9 cellular contexts compared by ENCODE assay signal in genomic region chr3:146817705-146818104, GRCh38.
DNase-seq lines count a peak whose midpoint lies in the region; ATAC-seq, FAIRE-seq and TF ChIP-seq lines count a peak whose summit lies in the region.
"Had no signal": no experiment of that assay in that cellular context is flagged by ENCODE, and none has a peak within 500 bp of the region (broad histone marks: within the 10 kb centered on the region; RNA-seq: fewer than 3 reads in every experiment).

No MANE protein-coding gene starts in this region.

- POLR2A ChIA-PET in A549 (lab: Yijun Ruan, JAX): no interaction called here

- CTCF ChIA-PET in A549 (lab: Yijun Ruan, JAX): interaction anchor here (1.8 kb wide), 1 partner anchor 374 kb away, joined by 5 read pairs; no protein-coding TSS in a partner anchor

- TF ChIP-seq RAD21 in A549 (conservative IDR thresholded peaks at IDR 0.05 in 1 of 2, IDR thresholded peaks at IDR 0.05 in 1 of 2): peak; percentile 46 to 49; a peak in 4 of 5 replicates

- TF ChIP-seq EP300 in A549 (IDR thresholded peaks at IDR 0.05): no peak

- DNase-seq in A549 (ENCODE audit: low read depth in 1 of 2, low spot score in 1 of 2): peak in 1 of 2 experiments; percentile 10
- peak; percentile 15 to 68 for DNase-seq in HAP-1 (ENCODE audit: low spot score in 2 of 2)
- DNase-seq in RPMI7951 (ENCODE audit: low read depth): peak; percentile 39
- DNase-seq in fibroblast of pulmonary artery (ENCODE audit: low read depth): peak; percentile 45
- DNase-seq in stimulated activated CD4-positive, alpha-beta T cell treated with anti-CD3 and anti-CD28 coated beads, Interleukin-2, amount 100 ng/mL, for 48 hours: no peak
- no peak for DNase-seq in LoVo (ENCODE audit: low spot score)
- DNase-seq: naive B cell had no signal

- WGBS in A549 (ENCODE audit: missing lambda C conversion rate): 6% methylated on average over 2 of the region's 2 CpGs

- no peaks in the 10 kb centered on the region for H3K27me3 ChIP-seq in HAP-1 (ENCODE audit: low read depth)

- H3K9me3 ChIP-seq in A549 (no peaks in the 10 kb centered on the region), HAP-1 (no peaks in the 10 kb centered on the region)

- TF ChIP-seq POLR2A in A549 (IDR thresholded peaks at IDR 0.05; ENCODE audit: low read length): no peak

- H3K4me3 ChIP-seq in A549 (no peak overlapping the region), HAP-1 (no peak overlapping the region), fibroblast of pulmonary artery (replicated peaks; ENCODE audit: low read depth, low read length) (no peak overlapping the region)

- in situ Hi-C loops in HAP-1 (cut with MboI; ENCODE audit: low sequenced_read_pairs): loop anchor here (25.0 kb wide), 1 partner anchor 370 kb away; no protein-coding TSS in a partner anchor

- H3K36me3 ChIP-seq in HAP-1 (replicated peaks): no peaks in the 10 kb centered on the region

- H3K4me2 ChIP-seq in A549: no peak overlapping the region

- TF ChIP-seq CTCF in A549 (IDR thresholded peaks at IDR 0.05): peak; percentile 34; the same call in 2 of the 3 replicates
- TF ChIP-seq CTCF in fibroblast of pulmonary artery (IDR thresholded peaks at IDR 0.05; ENCODE audit: low read length, missing control alignments): peak; percentile 21

- no peak for FAIRE-seq in A549 (lab: Jason Lieb, UNC)

- ATAC-seq in A549 (no peak), GM21786 (IDR thresholded peaks at IDR 0.05; ENCODE audit: unreplicated experiment) (no peak), GM21526 (IDR thresholded peaks at IDR 0.05; ENCODE audit: low FRiP score, unreplicated experiment) (no peak)

- H3K27ac ChIP-seq in A549: no peak overlapping the region

- no peaks in the 10 kb centered on the region for H3K4me1 ChIP-seq in A549
- no peaks in the 10 kb centered on the region for H3K4me1 ChIP-seq in HAP-1

TF ChIP-seq in A549, 52 proteins besides CTCF, POLR2A, EP300 and RAD21:
- TF ChIP-seq KDM5A (IDR thresholded peaks at IDR 0.05) (no peak), CHD2 (IDR thresholded peaks at IDR 0.05; ENCODE audit: low read length, partially characterized antibody) (no peak), SMC3 (IDR thresholded peaks at IDR 0.05) (peak; percentile 9; the same call in 1 of the 3 replicates), E2F6 (IDR thresholded peaks at IDR 0.05; ENCODE audit: borderline replicate concordance, low read depth) (no peak)

Comparison
In these comparisons a context has a peak if more than half of its experiments do, and no peak if none do; other contexts are left out.
1. DNase-seq: peak in HAP-1 (2 of 2), RPMI7951 (single experiment) and fibroblast of pulmonary artery (single experiment); none in stimulated activated CD4-positive, alpha-beta T cell treated with anti-CD3 and anti-CD28 coated beads, Interleukin-2, amount 100 ng/mL, for 48 hours (0 of 2) and LoVo (single experiment).